Comparison of ENCODE assay signal across 8 cellular contexts in genomic region chr2:101064868-101065549, GRCh38.
A peak's percentile ranks its signal among the peaks of the same experiment; 100 is the strongest.
DNase-seq lines count a peak whose midpoint lies in the region; ATAC-seq and TF ChIP-seq lines count a peak whose summit lies in the region.

No MANE protein-coding gene starts in this region.

- intact Hi-C loops in IMR-90 (cut with micrococcal nuclease): no loop called here

- 0 out of 2 replicates have a peak overlapping the region, but pooled peaks have one; percentile 4 for H2AK5ac ChIP-seq in IMR-90 (ENCODE audit: low read depth, low read length)

- no peaks in the 10 kb centered on the region for H3K36me3 Mint-ChIP-seq in chondrocyte (ENCODE audit: low read depth)
- H3K36me3 Mint-ChIP-seq in activated naive CD4-positive, alpha-beta T cell treated with anti-CD3 and anti-CD28 coated beads, Interleukin-2, amount 10 ng/mL, durations not matched to agents 7 days and 5 days: no peaks in the 10 kb centered on the region

- 0 out of 2 replicates have a peak overlapping the region, but pooled peaks have one; percentile 42 for H2BK20ac ChIP-seq in IMR-90 (ENCODE audit: low read depth, low read length)

- 25% methylated on average over 3 of the region's 4 CpGs; no CpG with 5 or more reads in 1 of the 2 experiments for WGBS in IMR-90 (ENCODE audit: extremely low coverage in 2 of 2, insufficient read length in 1 of 2), 2 experiments

- H4K20me1 ChIP-seq in IMR-90 (ENCODE audit: insufficient read depth, low read length): 0 out of 2 replicates have a peak, but pooled peaks cover 5% of the 10 kb centered on the region

- no peak overlapping the region for H3K4me3 Mint-ChIP-seq in chondrocyte (ENCODE audit: unreplicated experiment)
- H3K4me3 Mint-ChIP-seq in activated naive CD4-positive, alpha-beta T cell treated with anti-CD3 and anti-CD28 coated beads, Interleukin-2, amount 10 ng/mL, durations not matched to agents 7 days and 5 days: no peak overlapping the region

- no peak for TF ChIP-seq POLR2A in IMR-90 (IDR thresholded peaks at IDR 0.05; ENCODE audit: low read depth, low read length)

- dilution Hi-C loops in IMR-90 (cut with HindIII; ENCODE audit: low sequenced_read_pairs, unreplicated experiment): no loop called here

- ATAC-seq in IMR-90 (ENCODE audit: low read depth): no peak; the same call in 1 of the 2 replicates

- H3K4me1 Mint-ChIP-seq in chondrocyte (ENCODE audit: low read depth): peaks cover 50% of the 10 kb centered on the region
- no peaks in the 10 kb centered on the region for H3K4me1 Mint-ChIP-seq in activated naive CD4-positive, alpha-beta T cell treated with anti-CD3 and anti-CD28 coated beads, Interleukin-2, amount 10 ng/mL, durations not matched to agents 7 days and 5 days

- POLR2A ChIA-PET in IMR-90 (lab: Charles Lee; ENCODE audit: unreplicated experiment): no interaction called here

- H3K4me1 ChIP-seq in IMR-90 (ENCODE audit: control insufficient read depth, insufficient read depth, low read length): peaks cover 9% of the 10 kb centered on the region
- H3K4me1 ChIP-seq in mucosa of stomach (ENCODE audit: control insufficient read depth, insufficient read depth, low read length): peaks cover 19% of the 10 kb centered on the region

- no peak for TF ChIP-seq RAD21 in IMR-90 (IDR thresholded peaks at IDR 0.05; ENCODE audit: low read length)

- no peak overlapping the region for H3K4me2 ChIP-seq in IMR-90 (ENCODE audit: low read depth, low read length)

- CTCF ChIA-PET in IMR-90 (lab: Yijun Ruan, JAX): interaction anchor here (1.4 kb wide), 1 partner anchor 9 kb away, joined by 4 read pairs; no protein-coding TSS in a partner anchor
- CTCF ChIA-PET in activated naive CD4-positive, alpha-beta T cell treated with anti-CD3 and anti-CD28 coated beads, Interleukin-2, amount 10 ng/mL, durations not matched to agents 7 days and 5 days (lab: Charles Lee): interaction anchor here (1.0 kb wide), 1 partner anchor 140 kb away, joined by 3 read pairs; no protein-coding TSS in a partner anchor

- DNase-seq in ELR (ENCODE audit: low read depth): peak; percentile 84
- DNase-seq in IMR-90: peak; percentile 41
- DNase-seq in chondrocyte (ENCODE audit: low spot score): no peak
- no peak for DNase-seq in hippocampal formation (lab: John Stamatoyannopoulos, UW)
- DNase-seq in NCI-H1048 (lab: John Stamatoyannopoulos, UW): no peak
- DNase-seq in NCI-H187 (lab: John Stamatoyannopoulos, UW): no peak
- DNase-seq in activated naive CD4-positive, alpha-beta T cell treated with anti-CD3 and anti-CD28 coated beads, Interleukin-2, amount 10 ng/mL, durations not matched to agents 7 days and 5 days: no peak

- peak overlapping the region in 1 of 2 experiments; percentile 10; a peak in 1 of 4 replicates for H4K8ac ChIP-seq in IMR-90 (ENCODE audit: low read depth in 2 of 2, low read length in 2 of 2)

- no peak overlapping the region; the same call in 1 of the 2 replicates for H4K91ac ChIP-seq in IMR-90 (ENCODE audit: insufficient read depth, low read depth, low read length)

- no peaks in the 10 kb centered on the region for H3K9me3 ChIP-seq in IMR-90 (ENCODE audit: control insufficient read depth, insufficient read depth, low read length)
- no peaks in the 10 kb centered on the region for H3K9me3 ChIP-seq in mucosa of stomach (ENCODE audit: control insufficient read depth, low read length)

- H3K9ac ChIP-seq in IMR-90 (ENCODE audit: low read depth, low read length): no peak overlapping the region; the same call in 1 of the 2 replicates
- H3K9ac ChIP-seq in mucosa of stomach (ENCODE audit: low read length): peak overlapping the region; percentile 28

- H3K27ac Mint-ChIP-seq in chondrocyte (ENCODE audit: unreplicated experiment): peak overlapping the region; percentile 71
- no peak overlapping the region for H3K27ac Mint-ChIP-seq in activated naive CD4-positive, alpha-beta T cell treated with anti-CD3 and anti-CD28 coated beads, Interleukin-2, amount 10 ng/mL, durations not matched to agents 7 days and 5 days

- H3K36me3 ChIP-seq in IMR-90 (ENCODE audit: control insufficient read depth, insufficient read depth, low read length) (no peaks in the 10 kb centered on the region), mucosa of stomach (ENCODE audit: control insufficient read depth, insufficient read depth, low read length) (no peaks in the 10 kb centered on the region)

- H3K27me3 Mint-ChIP-seq in chondrocyte (ENCODE audit: low read depth): no peaks in the 10 kb centered on the region
- no peaks in the 10 kb centered on the region for H3K27me3 Mint-ChIP-seq in activated naive CD4-positive, alpha-beta T cell treated with anti-CD3 and anti-CD28 coated beads, Interleukin-2, amount 10 ng/mL, durations not matched to agents 7 days and 5 days

- BruUV-seq in IMR-90 (replicated peaks; lab: Mats Ljungman, UMichigan): no TSS peak

- no peaks in the 10 kb centered on the region for H3K9me3 Mint-ChIP-seq in chondrocyte (ENCODE audit: low read depth)
- H3K9me3 Mint-ChIP-seq in activated naive CD4-positive, alpha-beta T cell treated with anti-CD3 and anti-CD28 coated beads, Interleukin-2, amount 10 ng/mL, durations not matched to agents 7 days and 5 days: no peaks in the 10 kb centered on the region

- H3K79me1 ChIP-seq in IMR-90 (ENCODE audit: low read depth in 1 of 2, low read length in 2 of 2): peaks cover 0 to 34% of the 10 kb centered on the region in 2 experiments; a peak in 2 of 4 replicates

- peak overlapping the region; percentile 8; the same call in 1 of the 2 replicates for H3K14ac ChIP-seq in IMR-90 (replicated peaks; ENCODE audit: low read depth, low read length)

- no peak overlapping the region for H3K56ac ChIP-seq in IMR-90 (ENCODE audit: extremely low read depth, insufficient read depth, low read length)

- H2BK15ac ChIP-seq in IMR-90 (ENCODE audit: low read depth, low read length): no peak overlapping the region

- H3K4me3 ChIP-seq in IMR-90 (ENCODE audit: insufficient read depth, low read depth, low read length) (no peak overlapping the region), mucosa of stomach (ENCODE audit: low read length) (no peak overlapping the region)

- H3K23ac ChIP-seq in IMR-90 (ENCODE audit: low read depth, low read length): no peak overlapping the region; the same call in 1 of the 2 replicates

- H3K4ac ChIP-seq in IMR-90 (ENCODE audit: low read depth, low read length): no peak overlapping the region

- peak overlapping the region; percentile 38; the same call in 1 of the 2 replicates for H2BK120ac ChIP-seq in IMR-90 (ENCODE audit: low read depth, low read length)

- H2AK9ac ChIP-seq in IMR-90 (replicated peaks; ENCODE audit: low read depth, low read length, poor library complexity): no peak overlapping the region

- no peak overlapping the region for H2AFZ ChIP-seq in IMR-90 (replicated peaks; ENCODE audit: low read length, poor library complexity)

- H3K27me3 ChIP-seq in IMR-90 (ENCODE audit: control insufficient read depth, insufficient read depth, low read length) (no peaks in the 10 kb centered on the region), mucosa of stomach (ENCODE audit: control insufficient read depth, insufficient read depth, low read length) (no peaks in the 10 kb centered on the region)

- in situ Hi-C loops in IMR-90 (cut with MboI; ENCODE audit: low sequenced_read_pairs): no loop called here

- H3K9me1 ChIP-seq in IMR-90 (ENCODE audit: insufficient read depth, low read length): peaks cover 19% of the 10 kb centered on the region

- no peak overlapping the region for H4K5ac ChIP-seq in IMR-90 (ENCODE audit: low read depth, low read length)

- no peak overlapping the region for H3K27ac ChIP-seq in IMR-90 (ENCODE audit: insufficient read depth, low read length)

- no peak overlapping the region for H2BK5ac ChIP-seq in IMR-90 (ENCODE audit: low read depth, low read length, poor library complexity, severe bottlenecking)

- no peak for TF ChIP-seq CTCF in IMR-90 (conservative IDR thresholded peaks at IDR 0.05; ENCODE audit: low read depth, low read length)
- TF ChIP-seq CTCF in chondrocyte (IDR thresholded peaks at IDR 0.05): no peak

- no peak overlapping the region for H3K18ac ChIP-seq in IMR-90 (ENCODE audit: low read depth, low read length)

TF ChIP-seq in IMR-90, 13 proteins besides CTCF, POLR2A, EP300 and RAD21:
- TF ChIP-seq SMC3 (IDR thresholded peaks at IDR 0.05; ENCODE audit: low read depth, low read length) (no peak), FOS (IDR thresholded peaks at IDR 0.05; ENCODE audit: low read depth, low read length) (no peak), MAZ (IDR thresholded peaks at IDR 0.05; ENCODE audit: borderline replicate concordance, low read depth, low read length) (no peak), USF2 (IDR thresholded peaks at IDR 0.05; ENCODE audit: low read depth, low read length) (no peak), RFX5 (IDR thresholded peaks at IDR 0.05; ENCODE audit: low read depth, low read length) (no peak), CHD1 (IDR thresholded peaks at IDR 0.05; ENCODE audit: low read depth, low read length) (no peak), CEBPB (IDR thresholded peaks at IDR 0.05; ENCODE audit: low read depth, low read length) (no peak), MXI1 (IDR thresholded peaks at IDR 0.05; ENCODE audit: borderline replicate concordance, low read depth, low read length) (no peak), NFE2L2 (IDR thresholded peaks at IDR 0.05; ENCODE audit: low read depth, low read length) (no peak), MAFK (IDR thresholded peaks at IDR 0.05; ENCODE audit: low read depth, low read length) (no peak)

Comparison
In these comparisons a context has a peak if more than half of its experiments do, and no peak if none do; other contexts are left out.
1. DNase-seq: peak in ELR (single experiment) and IMR-90 (single experiment); none in chondrocyte (single experiment), hippocampal formation (0 of 2), NCI-H1048 (single experiment), NCI-H187 (0 of 2) and activated naive CD4-positive, alpha-beta T cell treated with anti-CD3 and anti-CD28 coated beads, Interleukin-2, amount 10 ng/mL, durations not matched to agents 7 days and 5 days (single experiment).